ENCODE assay signal across 30 cellular contexts in the genomic region with DNA sequence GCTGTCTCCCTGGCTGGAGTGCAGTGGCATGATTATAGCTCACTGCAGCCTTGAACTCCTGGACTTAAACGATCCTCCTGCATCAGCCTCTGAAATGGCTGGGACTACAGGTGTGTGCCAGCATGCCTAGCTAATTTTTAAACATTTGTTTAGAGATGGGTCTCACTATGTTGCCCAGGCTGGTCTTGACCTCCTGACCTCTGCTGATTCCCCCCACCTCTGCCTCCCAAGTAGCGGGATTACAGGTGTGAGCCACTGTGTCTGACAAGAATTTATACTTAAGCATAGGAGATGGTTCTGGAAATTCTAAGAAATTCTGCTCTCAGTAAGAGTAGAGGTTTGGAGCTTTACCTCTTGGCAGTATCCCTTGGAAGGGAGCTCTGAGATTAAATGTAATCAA.
"Had no signal": no experiment of that assay in that cellular context is flagged by ENCODE, and none has a peak within 500 bp of the region (broad histone marks: within the 10 kb centered on the region; RNA-seq: fewer than 3 reads in every experiment).

No MANE protein-coding gene starts in this region.

- H3K27ac Mint-ChIP-seq: activated CD4-positive, alpha-beta T cell treated with anti-CD3 and anti-CD28 coated beads for 36 hours; activated CD4-positive, alpha-beta T cell treated with anti-CD3 and anti-CD28 coated beads, Interleukin-2, amount 10 ng/mL, durations not matched to agents 7 days and 5 days; activated CD8-positive, alpha-beta T cell treated with anti-CD3 and anti-CD28 coated beads, Interleukin-2, amount 10 ng/mL, durations not matched to agents 7 days and 5 days; activated naive CD8-positive, alpha-beta T cell treated with anti-CD3 and anti-CD28 coated beads for 36 hours; activated T-helper 17 cell treated with anti-CD3 and anti-CD28 coated beads, Interleukin-2, amount 50 U/mL, for 72 hours; T-helper 2 cell treated with Interferon-gamma antibody and Interleukin-4, amounts not matched to agents 5 μg/mL and 100 μg/mL, for 36 hours had no signal

- H3K4me3 Mint-ChIP-seq: activated CD4-positive, alpha-beta T cell treated with anti-CD3 and anti-CD28 coated beads for 36 hours; activated CD4-positive, alpha-beta T cell treated with anti-CD3 and anti-CD28 coated beads, Interleukin-2, amount 10 ng/mL, durations not matched to agents 7 days and 5 days; activated CD8-positive, alpha-beta T cell treated with anti-CD3 and anti-CD28 coated beads, Interleukin-2, amount 10 ng/mL, durations not matched to agents 7 days and 5 days; activated naive CD8-positive, alpha-beta T cell treated with anti-CD3 and anti-CD28 coated beads for 36 hours; activated T-cell treated with anti-CD3 and anti-CD28 coated beads, Interleukin-2, amount 50 U/mL, for 72 hours; activated T-helper 17 cell treated with anti-CD3 and anti-CD28 coated beads, Interleukin-2, amount 50 U/mL, for 72 hours; central memory CD8-positive, alpha-beta T cell; T-helper 1 cell treated with Interleukin-12 subunit alpha and Interleukin-12 subunit beta and Interleukin-4 antibody, amounts not matched to agents 30 μg/mL and 1 μg/mL, for 36 hours; T-helper 2 cell treated with Interferon-gamma antibody and Interleukin-4, amounts not matched to agents 5 μg/mL and 100 μg/mL, for 36 hours had no signal

- DNase-seq: activated CD4-positive, alpha-beta T cell treated with anti-CD3 and anti-CD28 coated beads for 36 hours; activated CD4-positive, alpha-beta T cell treated with anti-CD3 and anti-CD28 coated beads, Interleukin-2, amount 10 ng/mL, durations not matched to agents 7 days and 5 days; activated CD4-positive, alpha-beta T cell treated with anti-CD3 and anti-CD28 coated beads, Interleukin-2, amount 50 U/mL, for 48 hours; activated CD8-positive, alpha-beta memory T cell treated with anti-CD3 and anti-CD28 coated beads, Interleukin-2, amount 50 U/mL, for 4 hours; activated CD8-positive, alpha-beta T cell treated with anti-CD3 and anti-CD28 coated beads, Interleukin-2, amount 10 ng/mL, durations not matched to agents 7 days and 5 days; activated effector memory CD4-positive, alpha-beta T cell treated with anti-CD3 and anti-CD28 coated beads, Interleukin-2, amount 50 U/mL, for 16 hours; activated naive CD4-positive, alpha-beta T cell; activated naive CD4-positive, alpha-beta T cell treated with anti-CD3 and anti-CD28 coated beads, Interleukin-2, amount 50 U/mL, for 16 hours; activated naive CD8-positive, alpha-beta T cell treated with anti-CD3 and anti-CD28 coated beads for 36 hours; activated T-cell treated with anti-CD3 and anti-CD28 coated beads, Interleukin-2, amount 50 U/mL, for 72 hours; amniotic stem cell; NCI-H1092 treated with DMSO at 0.1 percent for 48 hours; NCI-H187 treated with DMSO at 0.1 percent for 48 hours; NCI-H2081; NCI-H510A; NCI-H526; NCI-H748 treated with DMSO at 0.1 percent for 48 hours; NK-92 treated with Interleukin-12 subunit alpha and Interleukin-12 subunit beta, amount 100 ng/mL, for 24 hours; PC-3; Peyer's patch; RPMI8226; SHP77 treated with DMSO at 0.1 percent for 48 hours; SK-N-SH had no signal

- H3K4me1 Mint-ChIP-seq: activated CD4-positive, alpha-beta T cell treated with anti-CD3 and anti-CD28 coated beads for 36 hours; activated T-helper 17 cell treated with anti-CD3 and anti-CD28 coated beads, Interleukin-2, amount 50 U/mL, for 72 hours; central memory CD8-positive, alpha-beta T cell had no signal

- H3K9me3 ChIP-seq: ascending aorta, Peyer's patch, SJSA1, SK-N-SH had no signal

- H3K4me1 ChIP-seq: ascending aorta, Peyer's patch, SJSA1 had no signal

- H3K27ac ChIP-seq: ascending aorta, cardiac muscle cell, Peyer's patch, SJSA1 had no signal

- H3K4me3 ChIP-seq: ascending aorta, cardiac muscle cell, Peyer's patch, SJSA1 had no signal

- H3K9me3 Mint-ChIP-seq: activated CD4-positive, alpha-beta T cell treated with anti-CD3 and anti-CD28 coated beads, Interleukin-2, amount 10 ng/mL, durations not matched to agents 7 days and 5 days; activated naive CD8-positive, alpha-beta T cell treated with anti-CD3 and anti-CD28 coated beads for 36 hours; activated T-cell treated with anti-CD3 and anti-CD28 coated beads, Interleukin-2, amount 50 U/mL, for 72 hours; activated T-helper 17 cell treated with anti-CD3 and anti-CD28 coated beads, Interleukin-2, amount 50 U/mL, for 72 hours; central memory CD8-positive, alpha-beta T cell; T-helper 1 cell treated with Interleukin-12 subunit alpha and Interleukin-12 subunit beta and Interleukin-4 antibody, amounts not matched to agents 30 μg/mL and 1 μg/mL, for 36 hours; T-helper 2 cell treated with Interferon-gamma antibody and Interleukin-4, amounts not matched to agents 5 μg/mL and 100 μg/mL, for 36 hours had no signal

- H3K27me3 Mint-ChIP-seq: activated CD4-positive, alpha-beta T cell treated with anti-CD3 and anti-CD28 coated beads for 36 hours; activated CD4-positive, alpha-beta T cell treated with anti-CD3 and anti-CD28 coated beads, Interleukin-2, amount 10 ng/mL, durations not matched to agents 7 days and 5 days; activated naive CD8-positive, alpha-beta T cell treated with anti-CD3 and anti-CD28 coated beads for 36 hours; activated T-helper 17 cell treated with anti-CD3 and anti-CD28 coated beads, Interleukin-2, amount 50 U/mL, for 72 hours; central memory CD8-positive, alpha-beta T cell had no signal
